Comparison of ENCODE assay signal across 10 cellular contexts in genomic region chr9:93223241-93224180, GRCh38. TPM values are rescaled to one million over a fixed set of nuclear protein-coding genes. Genes with fewer than 3 reads are reported as not detected.
A peak's percentile ranks its signal among the peaks of the same experiment; 100 is the strongest.
DNase-seq lines count a peak whose midpoint lies in the region; ATAC-seq and TF ChIP-seq lines count a peak whose summit lies in the region.
"Had no signal": no experiment of that assay in that cellular context is flagged by ENCODE, and none has a peak within 500 bp of the region (broad histone marks: within the 10 kb centered on the region; RNA-seq: fewer than 3 reads in every experiment).

No MANE protein-coding gene starts in this region.

- POLR2A ChIA-PET in A673 (lab: Charles Lee; ENCODE audit: low non-redundant PET) = no interaction called here

- H3K4me3 ChIP-seq in A673 (ENCODE audit: low read depth, low read length, poor library complexity, severe bottlenecking) (no peak overlapping the region), astrocyte of the spinal cord (ENCODE audit: low read depth, low read length) (no peak overlapping the region)
- H3K4me3 ChIP-seq: SJSA1 had no signal

- TF ChIP-seq CTCF in A673 (conservative IDR thresholded peaks at IDR 0.05; ENCODE audit: low read depth, low read length) (no peak), astrocyte of the spinal cord (IDR thresholded peaks at IDR 0.05; ENCODE audit: low read depth, low read length) (no peak)

- no peaks in the 10 kb centered on the region for H3K27me3 ChIP-seq in A673 (replicated peaks; ENCODE audit: insufficient read depth, low read depth, low read length, poor library complexity)
- H3K27me3 ChIP-seq: SJSA1 had no signal

- no peaks in the 10 kb centered on the region for H3K36me3 ChIP-seq in A673 (ENCODE audit: insufficient read depth, low read length, poor library complexity, severe bottlenecking)
- H3K36me3 ChIP-seq: SJSA1 had no signal

- CTCF ChIA-PET in A673 (lab: Charles Lee) = no interaction called here

- H3K4me1 ChIP-seq in A673 (ENCODE audit: insufficient read depth, low read length, poor library complexity, severe bottlenecking) = peaks cover 11% of the 10 kb centered on the region
- H3K4me1 ChIP-seq: SJSA1 had no signal

- H3K27ac ChIP-seq in A673 (ENCODE audit: low read depth, low read length, poor library complexity, severe bottlenecking) = no peak overlapping the region
- H3K27ac ChIP-seq: SJSA1 had no signal

- DNase-seq in A673 (ENCODE audit: low spot score) (peak; percentile 66), HT-29 (ENCODE audit: low spot score) (peak; percentile 77), astrocyte of the spinal cord (ENCODE audit: low read depth, low spot score) (peak; percentile 57), kidney tubule cell (ENCODE audit: low spot score) (peak; percentile 93)
- DNase-seq: caudate nucleus had no signal

- ATAC-seq in GM18858 (IDR thresholded peaks at IDR 0.05; ENCODE audit: unreplicated experiment) (no peak), HG02973 (IDR thresholded peaks at IDR 0.05; ENCODE audit: unreplicated experiment) (no peak), GM21529 (IDR thresholded peaks at IDR 0.05; ENCODE audit: unreplicated experiment) (no peak), GM18520 (IDR thresholded peaks at IDR 0.05; ENCODE audit: unreplicated experiment) (no peak)

- BruUV-seq in A673 (replicated peaks; lab: Mats Ljungman, UMichigan) = no TSS peak

- in situ Hi-C loops in astrocyte of the spinal cord (cut with HindIII; ENCODE audit: low sequenced_read_pairs) = no loop called here

- intact Hi-C loops in A673 (cut with micrococcal nuclease; ENCODE audit: unreplicated experiment) = no loop called here

- H3K9me3 ChIP-seq in A673 (ENCODE audit: low read depth, low read length, poor library complexity, severe bottlenecking) = no peaks in the 10 kb centered on the region
- H3K9me3 ChIP-seq: SJSA1 had no signal

RNA-seq across cellular contexts. Expression of gene WNK2, which starts 39.6 kb away (rescaled TPM):
- 9.6 and 11.8 TPM in 2 replicates for total RNA-seq in A673 (2021)
- 27.5 and 28.6 TPM in 2 replicates for total RNA-seq in HT-29 (2014; rRNA removed; shearing (Covaris generic))
- total RNA-seq: SJSA1 had no signal
